Comparison of ENCODE assay signal across 16 cellular contexts in genomic region chrX:63959975-63960374, GRCh38.
"Had no signal": no experiment of that assay in that cellular context is flagged by ENCODE, and none has a peak within 500 bp of the region (broad histone marks: within the 10 kb centered on the region; RNA-seq: fewer than 3 reads in every experiment).

No MANE protein-coding gene starts in this region.

- H3K36me3 Mint-ChIP-seq: natural killer cell treated with Interleukin-12 subunit alpha and Interleukin-12 subunit beta and Interleukin-15 and Interleukin-18, amount 100 ng/mL, for 72 hours had no signal

- ATAC-seq: foreskin keratinocyte; left colon; left ventricle myocardium superior; natural killer cell treated with Interleukin-12 subunit alpha and Interleukin-12 subunit beta and Interleukin-15 and Interleukin-18, amount 100 ng/mL, for 72 hours had no signal

- H3K27ac ChIP-seq: foreskin keratinocyte, sigmoid colon, skin epidermis had no signal

- H3K4me1 ChIP-seq: foreskin keratinocyte, sigmoid colon had no signal

- H3K4me3 Mint-ChIP-seq: dendritic cell treated with granulocyte-macrophage colony-stimulating factor and Interleukin-4, amounts not matched to agents 40 ng/mL and 50 ng/mL, for 4 days; natural killer cell treated with Interleukin-12 subunit alpha and Interleukin-12 subunit beta and Interleukin-15 and Interleukin-18, amount 100 ng/mL, for 72 hours had no signal

- H3K9me3 ChIP-seq: sigmoid colon had no signal

- H3K27me3 Mint-ChIP-seq: dendritic cell treated with granulocyte-macrophage colony-stimulating factor and Interleukin-4, amounts not matched to agents 40 ng/mL and 50 ng/mL, for 4 days; natural killer cell treated with Interleukin-12 subunit alpha and Interleukin-12 subunit beta and Interleukin-15 and Interleukin-18, amount 100 ng/mL, for 72 hours had no signal

- H3K36me3 ChIP-seq: sigmoid colon had no signal

- H3K27ac Mint-ChIP-seq: dendritic cell treated with granulocyte-macrophage colony-stimulating factor and Interleukin-4, amounts not matched to agents 40 ng/mL and 50 ng/mL, for 4 days; natural killer cell treated with Interleukin-12 subunit alpha and Interleukin-12 subunit beta and Interleukin-15 and Interleukin-18, amount 100 ng/mL, for 72 hours had no signal

- H3K4me3 ChIP-seq: lung, sigmoid colon, skin epidermis had no signal

- DNase-seq: erythroblast; foreskin keratinocyte; kidney; left colon; left ventricle myocardium superior; mesenchymal stem cell; midbrain; posterior cingulate gyrus; sigmoid colon; stimulated activated CD4-positive, alpha-beta T cell treated with anti-CD3 and anti-CD28 coated beads, Interleukin-12 subunit alpha, Interleukin-12 subunit beta, amount 100 ng/mL, for 4 hours; stimulated activated naive CD4-positive, alpha-beta T cell treated with Interleukin-2 at 50 U/mL for 16 hours; trophoblast cell had no signal

- H3K27me3 ChIP-seq: foreskin keratinocyte, sigmoid colon had no signal
